ENCODE assay signal across 13 cellular contexts in genomic region chr10:59223597-59223996, GRCh38. TPM values are rescaled to one million over a fixed set of nuclear protein-coding genes. Genes with fewer than 3 reads are reported as not detected.
"Had no signal": no experiment of that assay in that cellular context is flagged by ENCODE, and none has a peak within 500 bp of the region (broad histone marks: within the 10 kb centered on the region; RNA-seq: fewer than 3 reads in every experiment).

No MANE protein-coding gene starts in this region.

RNA-seq across cellular contexts. Expression of gene PHYHIPL, which starts 47.2 kb away (rescaled TPM):
- total RNA-seq: activated B cell treated with CpG ODN at 0.5 μM for 24 hours; activated CD4-positive, alpha-beta memory T cell treated with anti-CD3 and anti-CD28 coated beads for 36 hours; activated CD4-positive, alpha-beta memory T cell treated with anti-CD3 and anti-CD28 coated beads, Interleukin-2, amount 10 ng/mL, durations not matched to agents 7 days and 5 days; activated CD4-positive, alpha-beta T cell treated with anti-CD3 and anti-CD28 coated beads for 36 hours; activated CD4-positive, alpha-beta T cell treated with anti-CD3 and anti-CD28 coated beads, Interleukin-2, amount 10 ng/mL, durations not matched to agents 24 days and 14 days; activated CD4-positive, alpha-beta T cell treated with anti-CD3 and anti-CD28 coated beads, Interleukin-2, amount 10 ng/mL, durations not matched to agents 7 days and 5 days; activated CD8-positive, alpha-beta memory T cell treated with anti-CD3 and anti-CD28 coated beads for 36 hours; activated CD8-positive, alpha-beta memory T cell treated with anti-CD3 and anti-CD28 coated beads, Interleukin-2, amount 10 ng/mL, durations not matched to agents 7 days and 5 days; activated CD8-positive, alpha-beta T cell treated with anti-CD3 and anti-CD28 coated beads for 36 hours; activated CD8-positive, alpha-beta T cell treated with anti-CD3 and anti-CD28 coated beads, Interleukin-2, amount 10 ng/mL, durations not matched to agents 7 days and 5 days; T-helper 1 cell treated with Interleukin-12 subunit alpha and Interleukin-12 subunit beta and Interleukin-4 antibody, amounts not matched to agents 30 ng/mL and 1 ng/mL, for 36 hours; T-helper 17 cell; T-helper 2 cell treated with Interferon-gamma antibody and Interleukin-4, amounts not matched to agents 100 ng/mL and 5 ng/mL, for 36 hours had no signal
